Comparison of ENCODE assay signal across 8 cellular contexts in the genomic region with DNA sequence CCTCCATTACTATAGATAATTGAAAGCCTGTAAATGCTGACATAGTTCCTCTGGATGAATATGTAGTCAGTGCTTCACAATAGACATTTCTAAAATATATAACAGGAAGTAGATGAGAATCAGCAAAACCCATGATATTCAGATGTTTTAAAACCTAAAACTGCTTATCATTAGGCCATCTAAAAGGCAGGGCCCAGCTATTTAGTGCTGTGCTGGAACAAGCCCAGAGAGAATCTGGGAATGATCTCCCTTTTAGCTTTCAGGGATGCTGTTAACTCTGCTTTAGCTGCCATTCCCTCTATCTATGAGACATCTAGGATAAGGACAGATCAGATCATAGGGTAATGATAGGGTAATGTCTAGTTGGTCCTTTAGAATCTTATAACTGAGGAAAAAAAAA.
"Had no signal": no experiment of that assay in that cellular context is flagged by ENCODE, and none has a peak within 500 bp of the region (broad histone marks: within the 10 kb centered on the region; RNA-seq: fewer than 3 reads in every experiment).

No MANE protein-coding gene starts in this region.

- ATAC-seq: HepG2, K562 had no signal

- H3K9me3 Mint-ChIP-seq: IgD-negative memory B cell had no signal

- H3K27ac ChIP-seq: HL-60, KMS-11 had no signal

- H3K4me3 ChIP-seq: K562 had no signal

- H3K27me3 Mint-ChIP-seq: IgD-negative memory B cell had no signal

- H3K9ac ChIP-seq: KMS-11 had no signal

- H3K4me1 Mint-ChIP-seq: IgD-negative memory B cell had no signal

- DNase-seq: IMR-90, KBM-7, KG1 had no signal

- H3K4me3 Mint-ChIP-seq: IgD-negative memory B cell had no signal
